9 cellular contexts compared by ENCODE assay signal in the genomic region with DNA sequence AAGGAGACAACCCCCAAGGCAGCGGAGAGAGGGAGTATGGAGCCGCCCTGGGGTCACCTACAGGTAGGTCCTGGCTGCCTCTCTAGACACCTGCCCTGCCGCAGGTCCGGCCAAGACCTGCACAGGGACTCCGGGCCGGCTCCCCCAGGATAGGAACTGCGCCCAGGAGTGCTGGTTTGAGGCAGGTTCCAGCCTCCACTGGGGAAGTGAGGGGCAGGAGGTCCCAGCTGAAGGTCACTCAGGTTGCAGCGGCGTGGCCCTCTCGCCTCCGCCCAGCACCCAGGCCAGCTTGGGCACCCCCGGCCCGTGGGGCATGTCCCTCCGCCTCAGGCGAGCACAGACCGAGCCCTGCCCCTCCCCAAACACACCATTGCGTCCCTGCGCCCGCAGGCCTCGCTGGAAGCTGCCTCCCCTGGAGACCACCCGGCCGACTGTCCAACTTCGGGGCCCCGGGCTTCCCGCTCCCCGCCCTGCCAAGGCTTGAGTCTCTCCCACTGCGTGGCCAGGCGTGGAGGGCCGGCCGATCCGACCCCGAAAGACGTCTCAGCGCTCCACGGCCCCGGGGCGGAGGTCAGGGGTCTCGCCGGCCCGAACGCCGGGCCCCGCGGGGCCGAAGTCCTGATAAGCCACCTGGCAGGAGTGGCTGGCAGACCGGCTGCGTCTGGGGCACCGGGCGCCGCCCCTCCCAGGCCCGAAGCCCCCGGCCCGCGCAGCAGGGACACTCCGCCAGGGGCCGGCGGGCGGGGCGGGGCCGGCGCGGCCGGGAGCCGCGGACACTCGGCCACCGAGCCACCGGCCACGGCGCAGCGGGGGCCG. TPM values are rescaled to one million over a fixed set of nuclear protein-coding genes. Genes with fewer than 3 reads are reported as not detected.
DNase-seq lines count a peak whose midpoint lies in the region; ATAC-seq and TF ChIP-seq lines count a peak whose summit lies in the region.
"Had no signal": no experiment of that assay in that cellular context is flagged by ENCODE, and none has a peak within 500 bp of the region (broad histone marks: within the 10 kb centered on the region; RNA-seq: fewer than 3 reads in every experiment).

No MANE protein-coding gene starts in this region.

- DNase-seq in coronary artery (ENCODE audit: low spot score) = peak; percentile 82
- peak in 2 of 3 donors; percentile 67 to 77 for DNase-seq in mucosa of descending colon
- no peak for DNase-seq in HT-29 (ENCODE audit: low spot score)
- no peak for DNase-seq in Ammon's horn (ENCODE audit: low spot score)
- DNase-seq in HK-2 (ENCODE audit: unreplicated experiment) = no peak

- intact Hi-C loops in mucosa of descending colon (cut with DNase I, micrococcal nuclease) = no loop called here

- ATAC-seq in mucosa of descending colon (no peak), GM19463 (IDR thresholded peaks at IDR 0.05; ENCODE audit: unreplicated experiment) (no peak)

- H3K9ac ChIP-seq in HUES6 (ENCODE audit: low read length) = peak overlapping the region; percentile 96

- H3K4me3 ChIP-seq in GM08714 (ENCODE audit: low read length) = peak overlapping the region; percentile 78; the same call in 1 of the 2 replicates
- H3K4me3 ChIP-seq in HUES6 (ENCODE audit: low read depth, low read length) = peak overlapping the region; percentile 90
- H3K4me3 ChIP-seq in coronary artery = peak overlapping the region; percentile 97
- peak overlapping the region; percentile 38 for H3K4me3 ChIP-seq in mucosa of descending colon

- no peaks in the 10 kb centered on the region for H3K27me3 ChIP-seq in HUES6 (ENCODE audit: control insufficient read depth, insufficient read depth, low read length)

- H3K9me3 ChIP-seq in HUES6 (ENCODE audit: control insufficient read depth, insufficient read depth, low read depth, low read length) (no peaks in the 10 kb centered on the region), mucosa of descending colon (no peaks in the 10 kb centered on the region)

- H3K36me3 ChIP-seq in HUES6 (ENCODE audit: control insufficient read depth, insufficient read depth, low read length) (no peaks in the 10 kb centered on the region), mucosa of descending colon (ENCODE audit: low read depth) (no peaks in the 10 kb centered on the region)

- TF ChIP-seq CTCF in coronary artery (IDR thresholded peaks at IDR 0.05) (no peak), mucosa of descending colon (IDR thresholded peaks at IDR 0.05) (no peak)

- H3K27ac ChIP-seq in HUES6 (ENCODE audit: low read depth, low read length) (peak overlapping the region; percentile 98; the same call in 1 of the 2 replicates), coronary artery (peak overlapping the region; percentile 98 to 100)
- H3K27ac ChIP-seq: KMS-11 had no signal

- H3K4me1 ChIP-seq in HUES6 (ENCODE audit: control insufficient read depth, insufficient read depth, low read length) = peaks cover 31% of the 10 kb centered on the region
- H3K4me1 ChIP-seq in mucosa of descending colon (ENCODE audit: low read depth) = peaks cover 24% of the 10 kb centered on the region

RNA-seq across cellular contexts. Expression of gene SKI, which starts 1.4 kb away (rescaled TPM):
- 10 to 100 TPM; 26.8 to 86.6 (median 29.0) TPM for total RNA-seq in mucosa of descending colon
- 12.1 and 15.2 TPM in 2 replicates for total RNA-seq in HT-29 (2014; rRNA removed; shearing (Covaris generic))

RNA-seq across cellular contexts. Expression of gene FAAP20, which starts 32.2 kb away (rescaled TPM):
- 10 to 100 TPM; 23.4 to 42.6 (median 32.0) TPM for total RNA-seq in mucosa of descending colon
- total RNA-seq in HT-29 (2014; rRNA removed; shearing (Covaris generic)) = 99.3 and 119 TPM in 2 replicates

Comparison
In these comparisons a context has a peak if more than half of its experiments do, and no peak if none do; other contexts are left out.
1. H3K4me3 ChIP-seq: peak in every context shown above with its lines; median percentile 97 in coronary artery; 90 in HUES6; 78 in GM08714; 38 in mucosa of descending colon.
2. DNase-seq: peak in coronary artery (single experiment) and mucosa of descending colon (2 of 3); none in HT-29 (single experiment), Ammon's horn (single experiment) and HK-2 (single experiment).